In genomic region chr12:74964390-74964789, GRCh38 we compare ENCODE assay signal across 1 cellular context.
TF ChIP-seq lines count a peak whose summit lies in the region.

No MANE protein-coding gene starts in this region.

TF ChIP-seq in GM12878, 131 proteins besides CTCF, POLR2A, EP300 and RAD21 (continued from another document):
- TF ChIP-seq ZBTB40 (IDR thresholded peaks at IDR 0.05; ENCODE audit: borderline replicate concordance): no peak
- no peak for TF ChIP-seq MXI1 (IDR thresholded peaks at IDR 0.05; ENCODE audit: low read depth, low read length)
- TF ChIP-seq IRF3 (IDR thresholded peaks at IDR 0.05): no peak
- no peak for TF ChIP-seq KAT2A (conservative IDR thresholded peaks at IDR 0.05; ENCODE audit: control insufficient read depth, low read depth, low read length)
- TF ChIP-seq RUNX3 (IDR thresholded peaks at IDR 0.05; ENCODE audit: low read length): no peak
- no peak for TF ChIP-seq BCL11A (IDR thresholded peaks at IDR 0.05; ENCODE audit: low read depth, low read length)
- no peak for TF ChIP-seq TARDBP (IDR thresholded peaks at IDR 0.05; ENCODE audit: borderline replicate concordance)
- TF ChIP-seq REST (IDR thresholded peaks at IDR 0.05; ENCODE audit: low read depth, low read length): no peak
- no peak for TF ChIP-seq SIX5 (IDR thresholded peaks at IDR 0.05; ENCODE audit: low read depth, low read length, severe bottlenecking)
- TF ChIP-seq CEBPB (IDR thresholded peaks at IDR 0.05; ENCODE audit: borderline replicate concordance in 1 of 2, low read depth in 2 of 2, low read length in 2 of 2): no peak
- no peak for TF ChIP-seq PML (IDR thresholded peaks at IDR 0.05; ENCODE audit: low read length)
- TF ChIP-seq STAT3 (IDR thresholded peaks at IDR 0.05; ENCODE audit: low read depth, low read length): no peak
